1 cellular context compared by ENCODE assay signal in the genomic region with DNA sequence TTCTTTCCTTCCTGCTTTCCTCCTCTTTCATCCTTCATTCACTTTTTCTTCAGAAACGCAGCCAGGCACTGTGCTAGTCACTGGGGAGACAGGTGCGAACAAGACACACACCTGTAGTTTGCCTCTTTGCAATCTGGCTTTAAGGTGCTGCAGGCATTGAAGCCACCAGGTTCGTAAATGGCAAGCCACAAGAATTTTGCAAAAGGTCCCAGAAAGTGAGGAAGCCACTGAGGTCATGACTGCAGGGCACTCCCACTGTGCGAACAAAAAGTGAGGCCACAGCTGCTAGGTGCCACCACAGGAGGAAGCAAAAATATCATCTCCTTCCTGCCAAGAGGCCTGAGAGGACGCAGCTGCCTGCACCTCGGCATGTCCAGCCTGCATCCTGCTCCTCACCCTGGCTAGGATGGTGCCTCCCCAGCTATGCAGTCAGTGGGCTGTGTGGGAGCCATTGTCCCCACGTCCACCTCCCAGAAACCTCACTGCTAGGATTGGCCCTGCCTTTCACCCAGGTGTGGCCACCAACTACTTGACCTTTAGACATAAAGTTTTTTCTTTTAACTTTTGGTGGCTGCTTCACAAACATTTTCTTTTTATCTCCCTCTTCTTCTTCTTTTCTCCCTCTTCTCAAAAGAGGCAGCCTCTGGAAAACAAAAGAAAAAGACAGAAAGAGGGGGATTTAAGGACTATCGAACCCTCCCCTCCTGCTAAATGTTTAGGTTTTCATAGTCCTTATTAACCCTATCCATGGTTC.
TF ChIP-seq lines count a peak whose summit lies in the region.

No MANE protein-coding gene starts in this region.

TF ChIP-seq in HepG2, 621 proteins besides CTCF, POLR2A, EP300 and RAD21 (continued from another document and continues in another):
- TF ChIP-seq, protein P1, sequence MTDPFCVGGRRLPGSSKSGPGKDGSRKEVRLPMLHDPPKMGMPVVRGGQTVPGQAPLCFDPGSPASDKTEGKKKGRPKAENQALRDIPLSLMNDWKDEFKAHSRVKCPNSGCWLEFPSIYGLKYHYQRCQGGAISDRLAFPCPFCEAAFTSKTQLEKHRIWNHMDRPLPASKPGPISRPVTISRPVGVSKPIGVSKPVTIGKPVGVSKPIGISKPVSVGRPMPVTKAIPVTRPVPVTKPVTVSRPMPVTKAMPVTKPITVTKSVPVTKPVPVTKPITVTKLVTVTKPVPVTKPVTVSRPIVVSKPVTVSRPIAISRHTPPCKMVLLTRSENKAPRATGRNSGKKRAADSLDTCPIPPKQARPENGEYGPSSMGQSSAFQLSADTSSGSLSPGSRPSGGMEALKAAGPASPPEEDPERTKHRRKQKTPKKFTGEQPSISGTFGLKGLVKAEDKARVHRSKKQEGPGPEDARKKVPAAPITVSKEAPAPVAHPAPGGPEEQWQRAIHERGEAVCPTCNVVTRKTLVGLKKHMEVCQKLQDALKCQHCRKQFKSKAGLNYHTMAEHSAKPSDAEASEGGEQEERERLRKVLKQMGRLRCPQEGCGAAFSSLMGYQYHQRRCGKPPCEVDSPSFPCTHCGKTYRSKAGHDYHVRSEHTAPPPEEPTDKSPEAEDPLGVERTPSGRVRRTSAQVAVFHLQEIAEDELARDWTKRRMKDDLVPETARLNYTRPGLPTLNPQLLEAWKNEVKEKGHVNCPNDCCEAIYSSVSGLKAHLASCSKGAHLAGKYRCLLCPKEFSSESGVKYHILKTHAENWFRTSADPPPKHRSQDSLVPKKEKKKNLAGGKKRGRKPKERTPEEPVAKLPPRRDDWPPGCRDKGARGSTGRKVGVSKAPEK (CRISPR knock-in tag; IDR thresholded peaks at IDR 0.05; ENCODE audit: borderline replicate concordance), result 0 out of 2 replicates have a peak, but pooled peaks have one; percentile 22
- TF ChIP-seq KLF12 (CRISPR knock-in tag; IDR thresholded peaks at IDR 0.05; ENCODE audit: borderline replicate concordance) (no peak), ZNF235 (CRISPR knock-in tag; IDR thresholded peaks at IDR 0.05; ENCODE audit: borderline replicate concordance) (no peak), ZNF562 (CRISPR knock-in tag; IDR thresholded peaks at IDR 0.05; ENCODE audit: borderline replicate concordance) (no peak), TBX3 (IDR thresholded peaks at IDR 0.05; ENCODE audit: borderline replicate concordance) (no peak), ZNF383 (CRISPR knock-in tag; IDR thresholded peaks at IDR 0.05; ENCODE audit: borderline replicate concordance) (peak; percentile 81), ZNF788 (CRISPR knock-in tag; IDR thresholded peaks at IDR 0.05; ENCODE audit: borderline replicate concordance) (peak; percentile 48; the same call in 1 of the 2 replicates), RXRB (CRISPR knock-in tag; IDR thresholded peaks at IDR 0.05; ENCODE audit: borderline replicate concordance) (no peak), ZFP90 (CRISPR knock-in tag; IDR thresholded peaks at IDR 0.05; ENCODE audit: borderline replicate concordance) (no peak), RAD51 (IDR thresholded peaks at IDR 0.05; ENCODE audit: borderline replicate concordance) (no peak), NFIB (CRISPR knock-in tag; IDR thresholded peaks at IDR 0.05; ENCODE audit: borderline replicate concordance) (no peak), ZNF543 (CRISPR knock-in tag; IDR thresholded peaks at IDR 0.05) (no peak), ZNF780A (CRISPR knock-in tag; IDR thresholded peaks at IDR 0.05) (no peak), ZNF790 (CRISPR knock-in tag; IDR thresholded peaks at IDR 0.05; ENCODE audit: borderline replicate concordance) (no peak), ZNF441 (CRISPR knock-in tag; IDR thresholded peaks at IDR 0.05; ENCODE audit: borderline replicate concordance) (no peak), ZNF10 (CRISPR knock-in tag; IDR thresholded peaks at IDR 0.05; ENCODE audit: borderline replicate concordance, low read depth) (no peak), PRMT3 (CRISPR knock-in tag; IDR thresholded peaks at IDR 0.05; ENCODE audit: borderline replicate concordance, low read depth) (no peak), ZNF382 (CRISPR knock-in tag; IDR thresholded peaks at IDR 0.05; ENCODE audit: borderline replicate concordance) (no peak), ZBTB42 (CRISPR knock-in tag; IDR thresholded peaks at IDR 0.05) (no peak), GABPA (IDR thresholded peaks at IDR 0.05; ENCODE audit: low read depth, low read length) (no peak), GABPA (CRISPR knock-in tag; IDR thresholded peaks at IDR 0.05; ENCODE audit: low read depth) (no peak), MIER3 (CRISPR knock-in tag; IDR thresholded peaks at IDR 0.05; ENCODE audit: borderline replicate concordance) (no peak), MTA1 (CRISPR knock-in tag; IDR thresholded peaks at IDR 0.05; ENCODE audit: borderline replicate concordance) (0 out of 2 replicates have a peak, but pooled peaks have one; percentile 30), TOPORS (CRISPR knock-in tag; IDR thresholded peaks at IDR 0.05) (no peak), ZNF501 (CRISPR knock-in tag; IDR thresholded peaks at IDR 0.05) (no peak), GZF1 (CRISPR knock-in tag; IDR thresholded peaks at IDR 0.05) (no peak)
- TF ChIP-seq, protein P2, sequence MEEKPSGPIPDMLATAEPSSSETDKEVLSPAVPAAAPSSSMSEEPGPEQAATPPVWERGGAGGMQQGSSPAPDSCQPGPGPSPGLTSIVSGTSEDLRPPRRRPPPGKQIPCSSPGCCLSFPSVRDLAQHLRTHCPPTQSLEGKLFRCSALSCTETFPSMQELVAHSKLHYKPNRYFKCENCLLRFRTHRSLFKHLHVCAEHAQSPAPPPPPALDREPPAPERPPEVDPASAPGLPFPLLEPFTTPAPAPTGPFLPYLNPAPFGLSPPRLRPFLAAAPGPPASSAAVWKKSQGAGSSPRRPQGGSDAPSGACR (CRISPR knock-in tag; IDR thresholded peaks at IDR 0.05), result no peak
- TF ChIP-seq, protein P3, sequence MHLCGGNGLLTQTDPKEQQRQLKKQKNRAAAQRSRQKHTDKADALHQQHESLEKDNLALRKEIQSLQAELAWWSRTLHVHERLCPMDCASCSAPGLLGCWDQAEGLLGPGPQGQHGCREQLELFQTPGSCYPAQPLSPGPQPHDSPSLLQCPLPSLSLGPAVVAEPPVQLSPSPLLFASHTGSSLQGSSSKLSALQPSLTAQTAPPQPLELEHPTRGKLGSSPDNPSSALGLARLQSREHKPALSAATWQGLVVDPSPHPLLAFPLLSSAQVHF (CRISPR knock-in tag; IDR thresholded peaks at IDR 0.05), result no peak
- TF ChIP-seq, protein P4, sequence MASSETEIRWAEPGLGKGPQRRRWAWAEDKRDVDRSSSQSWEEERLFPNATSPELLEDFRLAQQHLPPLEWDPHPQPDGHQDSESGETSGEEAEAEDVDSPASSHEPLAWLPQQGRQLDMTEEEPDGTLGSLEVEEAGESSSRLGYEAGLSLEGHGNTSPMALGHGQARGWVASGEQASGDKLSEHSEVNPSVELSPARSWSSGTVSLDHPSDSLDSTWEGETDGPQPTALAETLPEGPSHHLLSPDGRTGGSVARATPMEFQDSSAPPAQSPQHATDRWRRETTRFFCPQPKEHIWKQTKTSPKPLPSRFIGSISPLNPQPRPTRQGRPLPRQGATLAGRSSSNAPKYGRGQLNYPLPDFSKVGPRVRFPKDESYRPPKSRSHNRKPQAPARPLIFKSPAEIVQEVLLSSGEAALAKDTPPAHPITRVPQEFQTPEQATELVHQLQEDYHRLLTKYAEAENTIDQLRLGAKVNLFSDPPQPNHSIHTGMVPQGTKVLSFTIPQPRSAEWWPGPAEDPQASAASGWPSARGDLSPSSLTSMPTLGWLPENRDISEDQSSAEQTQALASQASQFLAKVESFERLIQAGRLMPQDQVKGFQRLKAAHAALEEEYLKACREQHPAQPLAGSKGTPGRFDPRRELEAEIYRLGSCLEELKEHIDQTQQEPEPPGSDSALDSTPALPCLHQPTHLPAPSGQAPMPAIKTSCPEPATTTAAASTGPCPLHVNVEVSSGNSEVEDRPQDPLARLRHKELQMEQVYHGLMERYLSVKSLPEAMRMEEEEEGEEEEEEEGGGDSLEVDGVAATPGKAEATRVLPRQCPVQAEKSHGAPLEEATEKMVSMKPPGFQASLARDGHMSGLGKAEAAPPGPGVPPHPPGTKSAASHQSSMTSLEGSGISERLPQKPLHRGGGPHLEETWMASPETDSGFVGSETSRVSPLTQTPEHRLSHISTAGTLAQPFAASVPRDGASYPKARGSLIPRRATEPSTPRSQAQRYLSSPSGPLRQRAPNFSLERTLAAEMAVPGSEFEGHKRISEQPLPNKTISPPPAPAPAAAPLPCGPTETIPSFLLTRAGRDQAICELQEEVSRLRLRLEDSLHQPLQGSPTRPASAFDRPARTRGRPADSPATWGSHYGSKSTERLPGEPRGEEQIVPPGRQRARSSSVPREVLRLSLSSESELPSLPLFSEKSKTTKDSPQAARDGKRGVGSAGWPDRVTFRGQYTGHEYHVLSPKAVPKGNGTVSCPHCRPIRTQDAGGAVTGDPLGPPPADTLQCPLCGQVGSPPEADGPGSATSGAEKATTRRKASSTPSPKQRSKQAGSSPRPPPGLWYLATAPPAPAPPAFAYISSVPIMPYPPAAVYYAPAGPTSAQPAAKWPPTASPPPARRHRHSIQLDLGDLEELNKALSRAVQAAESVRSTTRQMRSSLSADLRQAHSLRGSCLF (CRISPR knock-in tag; IDR thresholded peaks at IDR 0.05; ENCODE audit: borderline replicate concordance), result no peak
- TF ChIP-seq, protein P5, sequence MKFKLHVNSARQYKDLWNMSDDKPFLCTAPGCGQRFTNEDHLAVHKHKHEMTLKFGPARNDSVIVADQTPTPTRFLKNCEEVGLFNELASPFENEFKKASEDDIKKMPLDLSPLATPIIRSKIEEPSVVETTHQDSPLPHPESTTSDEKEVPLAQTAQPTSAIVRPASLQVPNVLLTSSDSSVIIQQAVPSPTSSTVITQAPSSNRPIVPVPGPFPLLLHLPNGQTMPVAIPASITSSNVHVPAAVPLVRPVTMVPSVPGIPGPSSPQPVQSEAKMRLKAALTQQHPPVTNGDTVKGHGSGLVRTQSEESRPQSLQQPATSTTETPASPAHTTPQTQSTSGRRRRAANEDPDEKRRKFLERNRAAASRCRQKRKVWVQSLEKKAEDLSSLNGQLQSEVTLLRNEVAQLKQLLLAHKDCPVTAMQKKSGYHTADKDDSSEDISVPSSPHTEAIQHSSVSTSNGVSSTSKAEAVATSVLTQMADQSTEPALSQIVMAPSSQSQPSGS (CRISPR knock-in tag; IDR thresholded peaks at IDR 0.05), result no peak
- TF ChIP-seq, protein P6, sequence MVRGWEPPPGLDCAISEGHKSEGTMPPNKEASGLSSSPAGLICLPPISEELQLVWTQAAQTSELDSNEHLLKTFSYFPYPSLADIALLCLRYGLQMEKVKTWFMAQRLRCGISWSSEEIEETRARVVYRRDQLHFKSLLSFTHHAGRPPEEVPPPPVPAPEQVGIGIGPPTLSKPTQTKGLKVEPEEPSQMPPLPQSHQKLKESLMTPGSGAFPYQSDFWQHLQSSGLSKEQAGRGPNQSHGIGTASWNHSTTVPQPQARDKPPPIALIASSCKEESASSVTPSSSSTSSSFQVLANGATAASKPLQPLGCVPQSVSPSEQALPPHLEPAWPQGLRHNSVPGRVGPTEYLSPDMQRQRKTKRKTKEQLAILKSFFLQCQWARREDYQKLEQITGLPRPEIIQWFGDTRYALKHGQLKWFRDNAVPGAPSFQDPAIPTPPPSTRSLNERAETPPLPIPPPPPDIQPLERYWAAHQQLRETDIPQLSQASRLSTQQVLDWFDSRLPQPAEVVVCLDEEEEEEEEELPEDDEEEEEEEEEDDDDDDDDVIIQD (CRISPR knock-in tag; IDR thresholded peaks at IDR 0.05; ENCODE audit: low read depth), result no peak
- TF ChIP-seq, protein P7, sequence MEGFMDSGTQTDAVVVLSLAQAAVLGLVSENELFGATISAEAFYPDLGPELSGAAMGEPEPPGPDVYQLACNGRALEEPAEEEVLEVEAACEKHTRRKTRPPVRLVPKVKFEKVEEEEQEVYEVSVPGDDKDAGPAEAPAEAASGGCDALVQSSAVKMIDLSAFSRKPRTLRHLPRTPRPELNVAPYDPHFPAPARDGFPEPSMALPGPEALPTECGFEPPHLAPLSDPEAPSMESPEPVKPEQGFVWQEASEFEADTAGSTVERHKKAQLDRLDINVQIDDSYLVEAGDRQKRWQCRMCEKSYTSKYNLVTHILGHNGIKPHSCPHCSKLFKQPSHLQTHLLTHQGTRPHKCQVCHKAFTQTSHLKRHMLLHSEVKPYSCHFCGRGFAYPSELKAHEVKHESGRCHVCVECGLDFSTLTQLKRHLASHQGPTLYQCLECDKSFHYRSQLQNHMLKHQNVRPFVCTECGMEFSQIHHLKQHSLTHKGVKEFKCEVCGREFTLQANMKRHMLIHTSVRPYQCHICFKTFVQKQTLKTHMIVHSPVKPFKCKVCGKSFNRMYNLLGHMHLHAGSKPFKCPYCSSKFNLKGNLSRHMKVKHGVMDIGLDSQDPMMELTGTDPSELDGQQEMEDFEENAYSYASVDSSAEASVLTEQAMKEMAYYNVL (CRISPR knock-in tag; IDR thresholded peaks at IDR 0.05; ENCODE audit: borderline replicate concordance), result peak; percentile 46; the same call in 1 of the 2 replicates
- TF ChIP-seq, protein P8, sequence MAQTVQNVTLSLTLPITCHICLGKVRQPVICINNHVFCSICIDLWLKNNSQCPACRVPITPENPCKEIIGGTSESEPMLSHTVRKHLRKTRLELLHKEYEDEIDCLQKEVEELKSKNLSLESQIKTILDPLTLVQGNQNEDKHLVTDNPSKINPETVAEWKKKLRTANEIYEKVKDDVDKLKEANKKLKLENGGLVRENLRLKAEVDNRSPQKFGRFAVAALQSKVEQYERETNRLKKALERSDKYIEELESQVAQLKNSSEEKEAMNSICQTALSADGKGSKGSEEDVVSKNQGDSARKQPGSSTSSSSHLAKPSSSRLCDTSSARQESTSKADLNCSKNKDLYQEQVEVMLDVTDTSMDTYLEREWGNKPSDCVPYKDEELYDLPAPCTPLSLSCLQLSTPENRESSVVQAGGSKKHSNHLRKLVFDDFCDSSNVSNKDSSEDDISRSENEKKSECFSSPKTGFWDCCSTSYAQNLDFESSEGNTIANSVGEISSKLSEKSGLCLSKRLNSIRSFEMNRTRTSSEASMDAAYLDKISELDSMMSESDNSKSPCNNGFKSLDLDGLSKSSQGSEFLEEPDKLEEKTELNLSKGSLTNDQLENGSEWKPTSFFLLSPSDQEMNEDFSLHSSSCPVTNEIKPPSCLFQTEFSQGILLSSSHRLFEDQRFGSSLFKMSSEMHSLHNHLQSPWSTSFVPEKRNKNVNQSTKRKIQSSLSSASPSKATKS (CRISPR knock-in tag; IDR thresholded peaks at IDR 0.05), result no peak
- TF ChIP-seq, protein P9, sequence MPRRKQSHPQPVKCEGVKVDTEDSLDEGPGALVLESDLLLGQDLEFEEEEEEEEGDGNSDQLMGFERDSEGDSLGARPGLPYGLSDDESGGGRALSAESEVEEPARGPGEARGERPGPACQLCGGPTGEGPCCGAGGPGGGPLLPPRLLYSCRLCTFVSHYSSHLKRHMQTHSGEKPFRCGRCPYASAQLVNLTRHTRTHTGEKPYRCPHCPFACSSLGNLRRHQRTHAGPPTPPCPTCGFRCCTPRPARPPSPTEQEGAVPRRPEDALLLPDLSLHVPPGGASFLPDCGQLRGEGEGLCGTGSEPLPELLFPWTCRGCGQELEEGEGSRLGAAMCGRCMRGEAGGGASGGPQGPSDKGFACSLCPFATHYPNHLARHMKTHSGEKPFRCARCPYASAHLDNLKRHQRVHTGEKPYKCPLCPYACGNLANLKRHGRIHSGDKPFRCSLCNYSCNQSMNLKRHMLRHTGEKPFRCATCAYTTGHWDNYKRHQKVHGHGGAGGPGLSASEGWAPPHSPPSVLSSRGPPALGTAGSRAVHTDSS (CRISPR knock-in tag; conservative IDR thresholded peaks at IDR 0.05), result no peak
